Comparison of ENCODE assay signal across 36 cellular contexts in the genomic region with DNA sequence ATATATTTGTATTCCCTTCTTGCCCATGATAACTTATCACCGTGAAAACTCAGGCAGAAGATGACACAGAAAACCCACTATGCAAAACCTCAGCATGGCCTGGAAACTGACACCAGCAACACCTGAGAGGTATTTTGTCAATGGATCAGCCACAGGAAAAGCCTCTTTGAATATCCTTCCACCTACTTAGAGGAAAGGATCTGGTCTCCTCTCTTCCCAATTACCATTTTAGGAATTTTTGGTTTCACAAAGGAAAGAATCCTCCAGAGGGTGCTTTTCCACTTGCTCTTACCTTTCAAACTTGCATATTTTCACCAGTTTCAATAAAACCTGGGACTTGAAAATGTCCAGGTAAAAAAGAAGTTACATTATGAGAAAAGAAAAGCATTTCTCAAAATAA. TPM values are rescaled to one million over a fixed set of nuclear protein-coding genes. Genes with fewer than 3 reads are reported as not detected.
"Had no signal": no experiment of that assay in that cellular context is flagged by ENCODE, and none has a peak within 500 bp of the region (broad histone marks: within the 10 kb centered on the region; RNA-seq: fewer than 3 reads in every experiment).

No MANE protein-coding gene starts in this region.

- H3K4me1 ChIP-seq: ascending aorta, Peyer's patch had no signal

- H3K27me3 ChIP-seq: ascending aorta, cardiac muscle cell, MG63, Peyer's patch had no signal

- ATAC-seq: activated CD8-positive, alpha-beta T cell treated with anti-CD3 and anti-CD28 coated beads for 36 hours; activated T-cell treated with anti-CD3 and anti-CD28 coated beads, Interleukin-2, amount 50 U/mL, for 72 hours; activated T-helper 17 cell treated with anti-CD3 and anti-CD28 coated beads, Interleukin-2, amount 50 U/mL, for 72 hours; PC-3; SK-N-SH treated with all-trans-retinoic acid at 6 μM for 48 hours; T-cell; T-helper 17 cell had no signal

- H3K4me3 ChIP-seq: ascending aorta, cardiac muscle cell, MG63, Peyer's patch had no signal

- H3K27ac ChIP-seq: ascending aorta, cardiac muscle cell, Peyer's patch, VCaP had no signal

- H3K9me3 ChIP-seq: ascending aorta, MG63, Peyer's patch had no signal

- DNase-seq: activated CD4-positive, alpha-beta T cell treated with anti-CD3 and anti-CD28 coated beads for 1 hour; activated CD4-positive, alpha-beta T cell treated with anti-CD3 and anti-CD28 coated beads, Interleukin-2, amount 10 ng/mL, durations not matched to agents 24 days and 14 days; activated CD4-positive, alpha-beta T cell treated with anti-CD3 and anti-CD28 coated beads, Interleukin-2, amount 50 U/mL, for 4 hours; activated CD4-positive, CD25-positive, alpha-beta regulatory T cell; activated CD8-positive, alpha-beta T cell treated with anti-CD3 and anti-CD28 coated beads for 36 hours; activated effector memory CD4-positive, alpha-beta T cell treated with anti-CD3 and anti-CD28 coated beads, Interleukin-2, amount 50 U/mL, for 16 hours; activated naive CD4-positive, alpha-beta T cell treated with Interleukin-2 at 50 U/mL for 16 hours; activated naive CD8-positive, alpha-beta T cell treated with anti-CD3 and anti-CD28 coated beads, Interleukin-2, amount 10 ng/mL, durations not matched to agents 7 days and 5 days; activated T-cell treated with anti-CD3 and anti-CD28 coated beads, Interleukin-2, amount 50 U/mL, for 1 hour; activated T-cell treated with anti-CD3 and anti-CD28 coated beads, Interleukin-2, amount 50 U/mL, for 72 hours; amygdala; Kasumi-1; MG63; NCI-H1048; NCI-H1105 treated with DMSO at 0.1 percent for 48 hours; NCI-H1436 treated with DMSO at 0.1 percent for 48 hours; NCI-H1694 treated with DMSO at 0.1 percent for 48 hours; NCI-H2029; NCI-H2107; NCI-H226; NCI-H446 treated with DMSO at 0.1 percent for 48 hours; NCI-H524; NCI-H748 treated with DMSO at 0.1 percent for 48 hours; NK-92 treated with Interleukin-12 subunit alpha and Interleukin-12 subunit beta, amount 100 ng/mL, for 24 hours; PC-3; Peyer's patch; RPMI8226; SHP77 treated with DMSO at 0.1 percent for 48 hours; T-cell; T-helper 17 cell had no signal

- H3K36me3 ChIP-seq: ascending aorta, cardiac muscle cell, MG63, Peyer's patch had no signal

RNA-seq across cellular contexts. Expression of a gene that starts 20.0 kb away (rescaled TPM):
- total RNA-seq: activated CD4-positive, alpha-beta T cell treated with anti-CD3 and anti-CD28 coated beads, Interleukin-2, amount 10 ng/mL, durations not matched to agents 24 days and 14 days; activated CD8-positive, alpha-beta memory T cell treated with anti-CD3 and anti-CD28 coated beads for 36 hours; activated CD8-positive, alpha-beta T cell treated with anti-CD3 and anti-CD28 coated beads for 36 hours; activated naive CD8-positive, alpha-beta T cell treated with anti-CD3 and anti-CD28 coated beads, Interleukin-2, amount 10 ng/mL, durations not matched to agents 7 days and 5 days; activated T-helper 17 cell treated with anti-CD3 and anti-CD28 coated beads, Interleukin-2, amount 50 U/mL, for 72 hours had no signal
